In genomic region chr6:30554404-30554803, GRCh38 we compare ENCODE assay signal across 11 cellular contexts. TPM values are rescaled to one million over a fixed set of nuclear protein-coding genes. Genes with fewer than 3 reads are reported as not detected.
DNase-seq lines count a peak whose midpoint lies in the region; ATAC-seq and TF ChIP-seq lines count a peak whose summit lies in the region.
"Had no signal": no experiment of that assay in that cellular context is flagged by ENCODE, and none has a peak within 500 bp of the region (broad histone marks: within the 10 kb centered on the region; RNA-seq: fewer than 3 reads in every experiment).

No MANE protein-coding gene starts in this region.

- H3K9me3 Mint-ChIP-seq in T-helper 2 cell treated with Interferon-gamma antibody and Interleukin-4, amounts not matched to agents 5 μg/mL and 100 μg/mL, for 36 hours: no peaks in the 10 kb centered on the region
- no peaks in the 10 kb centered on the region for H3K9me3 Mint-ChIP-seq in progenitor cell of endocrine pancreas (ENCODE audit: low read depth)

- no peaks in the 10 kb centered on the region for H3K27me3 Mint-ChIP-seq in T-helper 2 cell treated with Interferon-gamma antibody and Interleukin-4, amounts not matched to agents 5 μg/mL and 100 μg/mL, for 36 hours (ENCODE audit: low read depth)
- H3K27me3 Mint-ChIP-seq in T-helper 17 cell (no peaks in the 10 kb centered on the region), progenitor cell of endocrine pancreas (no peaks in the 10 kb centered on the region)

- peak overlapping the region; percentile 46 for H3K27ac Mint-ChIP-seq in T-helper 2 cell treated with Interferon-gamma antibody and Interleukin-4, amounts not matched to agents 5 μg/mL and 100 μg/mL, for 36 hours
- H3K27ac Mint-ChIP-seq in T-helper 17 cell (peak overlapping the region; percentile 100), progenitor cell of endocrine pancreas (no peak overlapping the region)

- no peaks in the 10 kb centered on the region for H3K9me3 ChIP-seq in T-helper 17 cell (ENCODE audit: control insufficient read depth, low read length, poor library complexity, severe bottlenecking)

- peak overlapping the region; percentile 43 for H3K4me3 Mint-ChIP-seq in T-helper 2 cell treated with Interferon-gamma antibody and Interleukin-4, amounts not matched to agents 5 μg/mL and 100 μg/mL, for 36 hours
- H3K4me3 Mint-ChIP-seq in T-helper 17 cell (peak overlapping the region; percentile 99), progenitor cell of endocrine pancreas (ENCODE audit: low read depth) (peak overlapping the region; percentile 96)

- no peak for TF ChIP-seq CTCF in epithelial cell of proximal tubule (conservative IDR thresholded peaks at IDR 0.05; ENCODE audit: low read depth, low read length)
- TF ChIP-seq CTCF in progenitor cell of endocrine pancreas (IDR thresholded peaks at IDR 0.05; ENCODE audit: unreplicated experiment): no peak
- no peak for TF ChIP-seq CTCF in RWPE1 (conservative IDR thresholded peaks at IDR 0.05; ENCODE audit: low read depth)

- CTCF ChIA-PET in RWPE1 (lab: Yijun Ruan, JAX): interaction anchor here (3.6 kb wide), 1 partner anchor 10 kb away, joined by 24 read pairs; no protein-coding TSS in a partner anchor

- H3K36me3 Mint-ChIP-seq in T-helper 2 cell treated with Interferon-gamma antibody and Interleukin-4, amounts not matched to agents 5 μg/mL and 100 μg/mL, for 36 hours (ENCODE audit: low read depth): peaks cover 43% of the 10 kb centered on the region
- H3K36me3 Mint-ChIP-seq in T-helper 17 cell (ENCODE audit: low read depth) (peaks cover 36% of the 10 kb centered on the region), progenitor cell of endocrine pancreas (ENCODE audit: insufficient read depth) (peaks cover 22% of the 10 kb centered on the region)

- POLR2A ChIA-PET in RWPE1 (lab: Yijun Ruan, JAX; ENCODE audit: low non-redundant PET): no interaction called here

- peaks cover 16% of the 10 kb centered on the region for H3K4me1 Mint-ChIP-seq in T-helper 2 cell treated with Interferon-gamma antibody and Interleukin-4, amounts not matched to agents 5 μg/mL and 100 μg/mL, for 36 hours (ENCODE audit: low read depth)
- peaks cover 52% of the 10 kb centered on the region for H3K4me1 Mint-ChIP-seq in T-helper 17 cell
- H3K4me1 Mint-ChIP-seq in progenitor cell of endocrine pancreas (ENCODE audit: low read depth): peaks cover 20% of the 10 kb centered on the region

- ATAC-seq in T-helper 17 cell (no peak), GM21381 (IDR thresholded peaks at IDR 0.05; ENCODE audit: unreplicated experiment) (no peak)
- ATAC-seq: left colon had no signal

- peak overlapping the region; percentile 86 for H3K4me3 ChIP-seq in epithelial cell of proximal tubule (ENCODE audit: low read depth, low read length)

- H3K27ac ChIP-seq in RWPE1: no peak overlapping the region

- DNase-seq in T-helper 2 cell treated with Interferon-gamma antibody and Interleukin-4, amounts not matched to agents 5 μg/mL and 100 μg/mL, for 36 hours (ENCODE audit: low spot score): no peak
- DNase-seq in T-helper 2 cell (no peak), T-helper 17 cell (no peak), epithelial cell of proximal tubule (ENCODE audit: low read depth) (no peak), progenitor cell of endocrine pancreas (ENCODE audit: low spot score, unreplicated experiment) (no peak), NCI-H69 (lab: John Stamatoyannopoulos, UW) (no peak), RWPE1 (ENCODE audit: low spot score) (no peak)
- DNase-seq: activated CD4-positive, alpha-beta T cell treated with anti-CD3 and anti-CD28 coated beads for 1 hour; left colon; NCI-H2029 treated with DMSO at 0.1 percent for 48 hours had no signal

RNA-seq across cellular contexts. Expression of gene GNL1, which starts 1.9 kb away (rescaled TPM):
- total RNA-seq in T-helper 17 cell: 100 to 1,000 TPM; 178 to 211 TPM
- 46.1 and 46.3 TPM in 2 replicates for total RNA-seq in epithelial cell of proximal tubule
- 75.2 and 81.9 TPM in 2 replicates for total RNA-seq in progenitor cell of endocrine pancreas

RNA-seq across cellular contexts. Expression of gene PRR3, which starts 2.7 kb away (rescaled TPM):
- total RNA-seq in T-helper 17 cell: 10 to 100 TPM; 11.2 to 13.9 TPM
- total RNA-seq in epithelial cell of proximal tubule: 4.6 and 5.2 TPM in 2 replicates
- 16.6 and 19.7 TPM in 2 replicates for total RNA-seq in progenitor cell of endocrine pancreas

RNA-seq across cellular contexts. Expression of gene ABCF1, which starts 16.8 kb away (rescaled TPM):
- 100 to 1,000 TPM in 1 of 2 donors, 10 to 100 TPM in 1; 97.4 to 106 TPM for total RNA-seq in T-helper 17 cell
- 49.0 and 70.5 TPM in 2 replicates for total RNA-seq in epithelial cell of proximal tubule
- 72.0 and 78.7 TPM in 2 replicates for total RNA-seq in progenitor cell of endocrine pancreas

Comparison
In these comparisons a context has a peak if more than half of its experiments do, and no peak if none do; other contexts are left out.
1. H3K4me3 Mint-ChIP-seq: peak in every context shown above with its lines; median percentile 99 in T-helper 17 cell; 96 in progenitor cell of endocrine pancreas; 43 in T-helper 2 cell treated with Interferon-gamma antibody and Interleukin-4, amounts not matched to agents 5 μg/mL and 100 μg/mL, for 36 hours.